17 cellular contexts compared by ENCODE assay signal in the genomic region with DNA sequence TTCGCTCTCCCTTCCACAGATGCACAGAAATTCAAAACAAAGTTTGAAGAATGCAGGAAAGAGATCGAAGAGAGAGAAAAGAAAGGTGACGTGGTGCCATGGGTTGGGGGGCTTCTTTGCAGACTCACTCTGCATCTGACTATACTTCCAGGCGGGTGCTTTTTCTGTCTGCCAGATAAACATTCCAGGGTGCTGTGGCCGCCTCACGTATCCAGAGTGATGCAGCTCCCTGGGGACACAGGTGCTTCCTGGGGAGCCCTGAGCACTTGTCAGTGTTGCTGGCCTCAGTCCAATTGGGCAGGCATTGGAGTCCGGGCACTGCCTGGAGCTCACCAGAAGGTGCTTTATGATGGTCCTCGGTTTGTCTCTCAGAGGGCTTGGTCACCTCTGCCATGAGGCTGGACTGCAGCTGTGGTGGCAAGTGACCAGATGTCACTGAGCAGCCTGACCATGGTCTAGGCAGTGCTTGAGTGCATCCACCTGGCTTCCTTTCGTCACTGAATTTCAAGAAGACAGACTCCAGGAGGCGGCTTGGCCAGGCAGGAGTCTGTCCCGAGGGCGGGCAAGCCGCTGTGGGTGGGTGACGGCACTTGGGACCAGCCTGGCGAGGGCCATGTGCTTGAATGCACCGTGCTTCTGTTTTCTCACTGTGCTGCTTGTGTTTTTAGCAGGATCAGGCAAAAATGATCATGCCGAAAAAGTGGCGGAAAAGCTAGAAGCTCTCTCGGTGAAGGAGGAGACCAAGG. TPM values are rescaled to one million over a fixed set of nuclear protein-coding genes. Genes with fewer than 3 reads are reported as not detected.
"Had no signal": no experiment of that assay in that cellular context is flagged by ENCODE, and none has a peak within 500 bp of the region (broad histone marks: within the 10 kb centered on the region; RNA-seq: fewer than 3 reads in every experiment).

No MANE protein-coding gene starts in this region.

- H3K27me3 Mint-ChIP-seq: activated CD4-positive, alpha-beta memory T cell treated with anti-CD3 and anti-CD28 coated beads for 36 hours had no signal

- H3K9me3 ChIP-seq: gastrocnemius medialis, sigmoid colon, suprapubic skin, upper lobe of right lung had no signal

- H3K4me2 ChIP-seq: hepatocyte had no signal

- ATAC-seq: left ventricle myocardium superior, upper lobe of right lung had no signal

- H3K4me1 Mint-ChIP-seq: nephron had no signal

- H3K27me3 ChIP-seq: gastrocnemius medialis, hepatocyte, sigmoid colon, suprapubic skin, upper lobe of right lung had no signal

- H3K27ac Mint-ChIP-seq: nephron had no signal

- H3K4me3 ChIP-seq: coronary artery, gastrocnemius medialis, hepatocyte, sigmoid colon, suprapubic skin, upper lobe of right lung had no signal

- H3K4me1 ChIP-seq: upper lobe of right lung had no signal

- DNase-seq: activated CD4-positive, alpha-beta memory T cell treated with anti-CD3 and anti-CD28 coated beads for 36 hours; activated CD8-positive, alpha-beta memory T cell treated with anti-CD3 and anti-CD28 coated beads, Interleukin-2, amount 50 U/mL, for 48 hours; activated naive CD4-positive, alpha-beta T cell treated with Interleukin-2 at 50 U/mL for 16 hours; central memory CD4-positive, alpha-beta T cell; effector CD8-positive, alpha-beta T cell; gastrocnemius medialis; left ventricle myocardium superior; mesenchymal stem cell; sigmoid colon; stimulated activated CD4-positive, alpha-beta T cell treated with anti-CD3 and anti-CD28 coated beads, Interleukin-2, amount 100 ng/mL, for 24 hours; stimulated activated naive CD4-positive, alpha-beta T cell; upper lobe of right lung had no signal

- H3K9me3 Mint-ChIP-seq: activated CD4-positive, alpha-beta memory T cell treated with anti-CD3 and anti-CD28 coated beads for 36 hours; nephron had no signal

- H3K27ac ChIP-seq: coronary artery, epithelial cell of prostate, hepatocyte, sigmoid colon, suprapubic skin, upper lobe of right lung had no signal

- H3K4me3 Mint-ChIP-seq: activated CD4-positive, alpha-beta memory T cell treated with anti-CD3 and anti-CD28 coated beads for 36 hours; nephron had no signal

- H2AFZ ChIP-seq: hepatocyte had no signal

RNA-seq across cellular contexts. Expression of a gene that starts 24.4 kb away (rescaled TPM):
- total RNA-seq: hepatocyte had no signal
- polyA plus RNA-seq: hepatocyte had no signal
